In genomic region chr1:157540852-157541251, GRCh38 we compare ENCODE assay signal across 20 cellular contexts. TPM values are rescaled to one million over a fixed set of nuclear protein-coding genes. Genes with fewer than 3 reads are reported as not detected.
DNase-seq lines count a peak whose midpoint lies in the region; ATAC-seq, FAIRE-seq and TF ChIP-seq lines count a peak whose summit lies in the region.
"Had no signal": no experiment of that assay in that cellular context is flagged by ENCODE, and none has a peak within 500 bp of the region (broad histone marks: within the 10 kb centered on the region; RNA-seq: fewer than 3 reads in every experiment).

No MANE protein-coding gene starts in this region.

- peaks cover 12 to 14% of the 10 kb centered on the region in 2 experiments for H3K9me3 ChIP-seq in H1 (ENCODE audit: insufficient read depth in 2 of 2, low read depth in 1 of 2, low read length in 1 of 2)

- H3K4me2 ChIP-seq in H1 (ENCODE audit: insufficient read depth in 1 of 2, low read depth in 2 of 2, low read length in 2 of 2): no peak overlapping the region; a peak in 2 of 4 replicates

- DNase-seq in activated T-cell treated with anti-CD3 and anti-CD28 coated beads, Interleukin-2, amount 50 U/mL, for 72 hours: no peak
- DNase-seq in activated T-cell treated with anti-CD3 and anti-CD28 coated beads for 4 hours (no peak), HT1080 (ENCODE audit: low read depth) (peak; percentile 17), H1 (ENCODE audit: low read depth in 1 of 2, low spot score in 2 of 2) (no peak), COR-L47 (lab: John Stamatoyannopoulos, UW) (no peak), activated gamma-delta T cell (lab: John Stamatoyannopoulos, UW) (no peak), hepatic stellate cell (ENCODE audit: low spot score) (no peak)
- DNase-seq: C1 segment of cervical spinal cord; GDM1; Karpas-422; NCI-H1930; NCI-H2227 treated with DMSO at 0.1 percent for 48 hours; NCI-H524 treated with DMSO at 0.1 percent for 48 hours; NK-92 treated with Interleukin-12 subunit alpha and Interleukin-12 subunit beta, amount 100 ng/mL, for 24 hours; OCI-M1; T-helper 1 cell had no signal

- H3K4me1 Mint-ChIP-seq in activated T-cell treated with anti-CD3 and anti-CD28 coated beads, Interleukin-2, amount 50 U/mL, for 72 hours (ENCODE audit: low read depth): peaks cover 9% of the 10 kb centered on the region
- peaks cover 24% of the 10 kb centered on the region for H3K4me1 Mint-ChIP-seq in stimulated activated memory B cell treated with anti-CD40 and anti-IgM and Interleukin-4, amounts not matched to agents 10 μg/mL and 1 μg/mL and 100 μg/mL, for 72 hours

- no peak overlapping the region for H3K27ac ChIP-seq in H1 (ENCODE audit: low read depth, low read length)
- H3K27ac ChIP-seq: 22Rv1, SK-N-MC had no signal

- no peak overlapping the region for H3K27ac Mint-ChIP-seq in activated T-cell treated with anti-CD3 and anti-CD28 coated beads, Interleukin-2, amount 50 U/mL, for 72 hours
- H3K27ac Mint-ChIP-seq in stimulated activated memory B cell treated with anti-CD40 and anti-IgM and Interleukin-4, amounts not matched to agents 10 μg/mL and 1 μg/mL and 100 μg/mL, for 72 hours: peak overlapping the region; percentile 5

- H3K79me1 ChIP-seq in H1 (ENCODE audit: low read depth, low read length): no peaks in the 10 kb centered on the region

- no peak overlapping the region for H3K4me3 ChIP-seq in H1 (ENCODE audit: extremely low read depth in 1 of 4, insufficient read depth in 2 of 4, low read depth in 3 of 4, low read length in 4 of 4)
- H3K4me3 ChIP-seq: SK-N-MC had no signal

- H3K27me3 Mint-ChIP-seq in activated T-cell treated with anti-CD3 and anti-CD28 coated beads, Interleukin-2, amount 50 U/mL, for 72 hours (ENCODE audit: low read depth): peaks cover 29% of the 10 kb centered on the region
- no peaks in the 10 kb centered on the region for H3K27me3 Mint-ChIP-seq in stimulated activated memory B cell treated with anti-CD40 and anti-IgM and Interleukin-4, amounts not matched to agents 10 μg/mL and 1 μg/mL and 100 μg/mL, for 72 hours

- no peak for TF ChIP-seq POLR2A in H1 (IDR thresholded peaks at IDR 0.05; ENCODE audit: control extremely low read depth in 1 of 2, low read depth in 2 of 2, low read length in 2 of 2)

- H3K4ac ChIP-seq in H1 (replicated peaks; ENCODE audit: insufficient read length, low read depth, low read length): peak overlapping the region; percentile 82

- H3K18ac ChIP-seq in H1 (ENCODE audit: extremely low read depth, low read length): peak overlapping the region; percentile 86; the same call in 1 of the 2 replicates

- TF ChIP-seq RAD21 in H1 (IDR thresholded peaks at IDR 0.05 in 1 of 2, conservative IDR thresholded peaks at IDR 0.05 in 1 of 2; ENCODE audit: low read depth in 2 of 2, low read length in 2 of 2): no peak

- no peak overlapping the region for H2AK5ac ChIP-seq in H1 (ENCODE audit: low read depth, low read length)

- H3K9ac ChIP-seq in H1 (replicated peaks in 1 of 4; ENCODE audit: extremely low read depth in 1 of 4, low read depth in 3 of 4, low read length in 3 of 4): no peak overlapping the region

- no peak for FAIRE-seq in H1 (lab: Jason Lieb, UNC)

- ATAC-seq in activated T-cell treated with anti-CD3 and anti-CD28 coated beads, Interleukin-2, amount 50 U/mL, for 72 hours (replicated peaks in 1 of 2): peak; percentile 23 to 46
- no peak for ATAC-seq in stimulated activated memory B cell treated with anti-CD40 and anti-IgM and Interleukin-4, amounts not matched to agents 10 μg/mL and 1 μg/mL and 100 μg/mL, for 72 hours

- H3K36me3 ChIP-seq in H1 (ENCODE audit: control insufficient read depth in 2 of 4, insufficient read depth in 4 of 4, low read length in 3 of 4): no peaks in the 10 kb centered on the region; a peak in 1 of 8 replicates

- H2AFZ ChIP-seq in H1 (ENCODE audit: low read length): no peak overlapping the region

- no peak overlapping the region for H4K8ac ChIP-seq in H1 (ENCODE audit: extremely low read depth, insufficient read depth, low read length)

- no peak overlapping the region for H4K5ac ChIP-seq in H1 (ENCODE audit: insufficient read length, low read depth, low read length)

- no peak overlapping the region for H3K56ac ChIP-seq in H1 (replicated peaks; ENCODE audit: insufficient read length, low read depth, low read length)

- no peaks in the 10 kb centered on the region for H3K9me3 Mint-ChIP-seq in activated T-cell treated with anti-CD3 and anti-CD28 coated beads, Interleukin-2, amount 50 U/mL, for 72 hours
- no peaks in the 10 kb centered on the region for H3K9me3 Mint-ChIP-seq in stimulated activated memory B cell treated with anti-CD40 and anti-IgM and Interleukin-4, amounts not matched to agents 10 μg/mL and 1 μg/mL and 100 μg/mL, for 72 hours

- POLR2A ChIA-PET in H1 (lab: Charles Lee; ENCODE audit: partially characterized antibody): no interaction called here

- no peak overlapping the region for H3K23ac ChIP-seq in H1 (ENCODE audit: insufficient read length)

- peak overlapping the region; percentile 55; the same call in 1 of the 2 replicates for H2BK12ac ChIP-seq in H1 (ENCODE audit: low read depth, low read length)

- 84 to 100% methylated on average over 1 to 3 of the region's 3 CpGs for WGBS in H1 (ENCODE audit: extremely low coverage in 1 of 2, insufficient coverage in 1 of 2, insufficient read length in 1 of 2, insufficient replicate concordance in 2 of 2, low coverage in 1 of 2, low lambda C conversion rate in 2 of 2, missing lambda C conversion rate in 1 of 2), 2 experiments

- CTCF ChIA-PET in H1 (lab: Charles Lee; ENCODE audit: partially characterized antibody): interaction anchor here (1.1 to 1.2 kb wide), 2 partner anchors 12 to 291 kb away, joined by 3 read pairs; partner anchors contain the start of gene FCRL5

- H2BK120ac ChIP-seq in H1 (replicated peaks; ENCODE audit: low read depth, low read length): peak overlapping the region; percentile 55

- no peak overlapping the region for H3K14ac ChIP-seq in H1 (ENCODE audit: insufficient read length)

- H2BK15ac ChIP-seq in H1 (ENCODE audit: low read length): peak overlapping the region; percentile 81

- H2BK20ac ChIP-seq in H1 (ENCODE audit: low read length): peak overlapping the region; percentile 96

- peaks cover 0 to 14% (median 4%) of the 10 kb centered on the region in 4 experiments; a peak in 5 of 7 replicates for H3K4me1 ChIP-seq in H1 (replicated peaks in 1 of 4; ENCODE audit: control insufficient read depth in 3 of 4, insufficient read depth in 4 of 4, low read length in 3 of 4)

- H2BK5ac ChIP-seq in H1 (ENCODE audit: low read depth, low read length): peak overlapping the region; percentile 67; the same call in 1 of the 2 replicates

- H3K79me2 ChIP-seq in H1 (ENCODE audit: control insufficient read depth in 1 of 2, insufficient read depth in 2 of 2, low read length in 2 of 2): no peaks in the 10 kb centered on the region

- TF ChIP-seq EP300 in H1 (IDR thresholded peaks at IDR 0.05; ENCODE audit: borderline replicate concordance in 1 of 2, low read depth in 2 of 2, low read length in 2 of 2): no peak

- no peak for TF ChIP-seq CTCF in H1 (IDR thresholded peaks at IDR 0.05; ENCODE audit: control extremely low read depth in 1 of 3, insufficient read depth in 1 of 3, low read depth in 1 of 3, low read length in 3 of 3)

- H3K36me3 Mint-ChIP-seq in activated T-cell treated with anti-CD3 and anti-CD28 coated beads, Interleukin-2, amount 50 U/mL, for 72 hours (ENCODE audit: insufficient read depth in 2 of 2): no peaks in the 10 kb centered on the region
- peaks cover 57% of the 10 kb centered on the region for H3K36me3 Mint-ChIP-seq in stimulated activated memory B cell treated with anti-CD40 and anti-IgM and Interleukin-4, amounts not matched to agents 10 μg/mL and 1 μg/mL and 100 μg/mL, for 72 hours

- no peaks in the 10 kb centered on the region for H3K23me2 ChIP-seq in H1 (ENCODE audit: low read depth, low read length)

- H4K20me1 ChIP-seq in H1 (replicated peaks in 1 of 2; ENCODE audit: control insufficient read depth in 1 of 2, insufficient read depth in 2 of 2, low read length in 2 of 2): no peaks in the 10 kb centered on the region

- H4K91ac ChIP-seq in H1 (replicated peaks; ENCODE audit: insufficient read length, low read length): peak overlapping the region; percentile 72

- H3K27me3 ChIP-seq in H1 (replicated peaks in 1 of 4; ENCODE audit: control insufficient read depth in 3 of 4, extremely low read depth in 1 of 4, insufficient read depth in 3 of 4, low read length in 3 of 4): no peaks in the 10 kb centered on the region

- no peak overlapping the region for H3K4me3 Mint-ChIP-seq in activated T-cell treated with anti-CD3 and anti-CD28 coated beads, Interleukin-2, amount 50 U/mL, for 72 hours
- no peak overlapping the region for H3K4me3 Mint-ChIP-seq in stimulated activated memory B cell treated with anti-CD40 and anti-IgM and Interleukin-4, amounts not matched to agents 10 μg/mL and 1 μg/mL and 100 μg/mL, for 72 hours

RNA-seq across cellular contexts. Expression of gene FCRL5, which starts 11.5 kb away (rescaled TPM):
- under 1 TPM in 1 of 2 donors, not detected in 1; 0.09 TPM for total RNA-seq in activated T-cell treated with anti-CD3 and anti-CD28 coated beads, Interleukin-2, amount 50 U/mL, for 72 hours
- total RNA-seq in HT1080 (2014; rRNA removed; shearing (Covaris generic)): not detected in 2 replicates
- not detected in 2 replicates for polyA plus RNA-seq in HT1080 (2015; cell fraction: cytosol; rRNA removed)
- not detected in 2 replicates for polyA plus RNA-seq in HT1080 (2015; cell fraction: nucleus; rRNA removed)
- total RNA-seq in H1 (2021; fragmentation: NEBNext Ultra II Directional; extraction: Animal tissue kit (Norgen Biotek cat#: 25700)): 1.0 and 1.1 TPM in 2 replicates
- polyA plus RNA-seq in H1 (2011; rRNA removed): 2.1 and 2.6 TPM in 2 replicates
- 2.3 TPM for polyA plus RNA-seq in H1 (2011; cell fraction: cytosol; rRNA removed)
- polyA plus RNA-seq in H1 (2011; cell fraction: nucleus; rRNA removed): 5.3 TPM
- polyA plus RNA-seq in H1 (2012, experiment 1 of 2): 1.7 to 2.1 TPM (median 1.9 TPM) in 4 replicates
- 1.3 TPM for polyA plus RNA-seq in H1 (2012, experiment 2 of 2)
- 1.6 TPM for polyA plus RNA-seq in H1 (2013, experiment 1 of 2)
- polyA plus RNA-seq in H1 (2013, experiment 2 of 2): 1.5 TPM
- 2.9 and 6.2 TPM in 2 replicates for polyA minus RNA-seq in H1 (2011; rRNA and poly(A)+ RNA removed)
- polyA minus RNA-seq in H1 (2011; cell fraction: cytosol; rRNA and poly(A)+ RNA removed): 1.0 TPM
- 2.0 TPM for polyA minus RNA-seq in H1 (2011; cell fraction: nucleus; rRNA and poly(A)+ RNA removed)
- total RNA-seq: H4 had no signal

RNA-seq across cellular contexts. Expression of gene FCRL4, which starts 57.0 kb away (rescaled TPM):
- not detected for total RNA-seq in activated T-cell treated with anti-CD3 and anti-CD28 coated beads, Interleukin-2, amount 50 U/mL, for 72 hours
- total RNA-seq in HT1080 (2014; rRNA removed; shearing (Covaris generic)): not detected in 2 replicates
- not detected in 2 replicates for polyA plus RNA-seq in HT1080 (2015; cell fraction: cytosol; rRNA removed)
- not detected in 2 replicates for polyA plus RNA-seq in HT1080 (2015; cell fraction: nucleus; rRNA removed)
- not detected in 2 replicates for total RNA-seq in H1 (2021; fragmentation: NEBNext Ultra II Directional; extraction: Animal tissue kit (Norgen Biotek cat#: 25700))
- not detected in 2 replicates for polyA plus RNA-seq in H1 (2011; rRNA removed)
- not detected for polyA plus RNA-seq in H1 (2011; cell fraction: cytosol; rRNA removed)
- not detected for polyA plus RNA-seq in H1 (2011; cell fraction: nucleus; rRNA removed)
- polyA plus RNA-seq in H1 (2012, experiment 1 of 2): not detected in 4 replicates
- polyA plus RNA-seq in H1 (2012, experiment 2 of 2): not detected
- polyA plus RNA-seq in H1 (2013, experiment 1 of 2): not detected
- polyA plus RNA-seq in H1 (2013, experiment 2 of 2): not detected
- polyA minus RNA-seq in H1 (2011; rRNA and poly(A)+ RNA removed): 0.15 TPM in 1 of 2 replicates, not detected in the other
- polyA minus RNA-seq in H1 (2011; cell fraction: cytosol; rRNA and poly(A)+ RNA removed): not detected
- not detected for polyA minus RNA-seq in H1 (2011; cell fraction: nucleus; rRNA and poly(A)+ RNA removed)
- total RNA-seq: H4 had no signal
